In genomic region chr1:40691538-40692428, GRCh38 we compare ENCODE assay signal across 8 cellular contexts. TPM values are rescaled to one million over a fixed set of nuclear protein-coding genes. Genes with fewer than 3 reads are reported as not detected.
DNase-seq lines count a peak whose midpoint lies in the region; ATAC-seq, FAIRE-seq and TF ChIP-seq lines count a peak whose summit lies in the region.

TSS of gene NFYC (plus strand) at chr1:40691704. CDS start at chr1:40738844, 47,140 bp downstream.

- no peaks in the 10 kb centered on the region for H3K4me1 ChIP-seq in IMR-90 (ENCODE audit: control insufficient read depth, insufficient read depth, low read length)
- peaks cover 40% of the 10 kb centered on the region for H3K4me1 ChIP-seq in mononuclear cell (ENCODE audit: insufficient read depth, low read length)

- peaks cover 2% of the 10 kb centered on the region; the same call in 1 of the 2 replicates for H3K9me1 ChIP-seq in IMR-90 (ENCODE audit: insufficient read depth, low read length)

- TF ChIP-seq CTCF in D721Med (IDR thresholded peaks at IDR 0.05; ENCODE audit: insufficient read depth, missing control alignments), result no peak
- peak; percentile 1; the same call in 1 of the 2 replicates for TF ChIP-seq CTCF in IMR-90 (conservative IDR thresholded peaks at IDR 0.05; ENCODE audit: low read depth, low read length)

- H2AK5ac ChIP-seq in IMR-90 (ENCODE audit: low read depth, low read length), result peak within 1 kb of the TSS; percentile 97

- peak within 1 kb of the TSS; percentile 35 for H2BK120ac ChIP-seq in IMR-90 (ENCODE audit: low read depth, low read length)

- POLR2A ChIA-PET in IMR-90 (lab: Charles Lee; ENCODE audit: unreplicated experiment), result interaction anchor here (1.0 kb wide), 1 partner anchor 18 kb away, joined by 3 read pairs; no protein-coding TSS in a partner anchor

- DNase-seq in D721Med (ENCODE audit: insufficient read length, low spot score), result peak; percentile 75
- DNase-seq in IMR-90, result peak; percentile 97
- peak; percentile 99 for DNase-seq in OCI-M1 (lab: John Stamatoyannopoulos, UW)
- peak; percentile 94 for DNase-seq in activated T-cell treated with anti-CD3 and anti-CD28 coated beads for 24 hours (ENCODE audit: low read depth)
- peak; percentile 91 for DNase-seq in epidermal melanocyte (ENCODE audit: insufficient read length, low spot score)
- DNase-seq in stimulated activated CD8-positive, alpha-beta memory T cell treated with anti-CD3 and anti-CD28 coated beads, Interleukin-4, amount 100 ng/mL, for 1 hour (ENCODE audit: low read depth in 2 of 2, low spot score in 1 of 2), result peak; percentile 74 to 90

- peak within 1 kb of the TSS; percentile 99 for H2AFZ ChIP-seq in IMR-90 (replicated peaks; ENCODE audit: low read length, poor library complexity)

- peak within 1 kb of the TSS; percentile 93 to 95 for H4K8ac ChIP-seq in IMR-90 (ENCODE audit: low read depth in 2 of 2, low read length in 2 of 2)

- peak within 1 kb of the TSS; percentile 83 for H4K5ac ChIP-seq in IMR-90 (ENCODE audit: low read depth, low read length)

- peak; percentile 92 for TF ChIP-seq POLR2A in IMR-90 (IDR thresholded peaks at IDR 0.05; ENCODE audit: low read depth, low read length)

- CTCF ChIA-PET in IMR-90 (lab: Yijun Ruan, JAX), result no interaction called here

- no TSS peak for BruUV-seq in IMR-90 (replicated peaks; lab: Mats Ljungman, UMichigan)

- no peaks in the 10 kb centered on the region for H3K36me3 ChIP-seq in IMR-90 (ENCODE audit: control insufficient read depth, insufficient read depth, low read length)

- in situ Hi-C loops in IMR-90 (cut with MboI; ENCODE audit: low sequenced_read_pairs), result no loop called here

- intact Hi-C loops in IMR-90 (cut with micrococcal nuclease), result no loop called here

- H3K4ac ChIP-seq in IMR-90 (ENCODE audit: low read depth, low read length), result peak within 1 kb of the TSS; percentile 90

- H3K18ac ChIP-seq in IMR-90 (ENCODE audit: low read depth, low read length), result peak within 1 kb of the TSS; percentile 70

- no peak for FAIRE-seq in D721Med (lab: Jason Lieb, UNC)

- no peak within 1 kb of the TSS for H2BK20ac ChIP-seq in IMR-90 (ENCODE audit: low read depth, low read length)

- no peak for TF ChIP-seq RAD21 in IMR-90 (IDR thresholded peaks at IDR 0.05; ENCODE audit: low read length)

- peak within 1 kb of the TSS; percentile 22; the same call in 1 of the 3 replicates for H2BK15ac ChIP-seq in IMR-90 (ENCODE audit: low read depth, low read length)

- 0% methylated on average over 9 of the region's 84 CpGs; no CpG with 5 or more reads in 1 of the 2 experiments for WGBS in IMR-90 (ENCODE audit: extremely low coverage in 2 of 2, insufficient read length in 1 of 2), 2 experiments

- peak within 1 kb of the TSS; percentile 87 for H2BK5ac ChIP-seq in IMR-90 (ENCODE audit: low read depth, low read length, poor library complexity, severe bottlenecking)

- H3K14ac ChIP-seq in IMR-90 (replicated peaks; ENCODE audit: low read depth, low read length), result peak within 1 kb of the TSS; percentile 90

- H3K23ac ChIP-seq in IMR-90 (ENCODE audit: low read depth, low read length), result peak within 1 kb of the TSS; percentile 91

- H3K4me2 ChIP-seq in IMR-90 (ENCODE audit: low read depth, low read length), result peak within 1 kb of the TSS; percentile 81

- peak; percentile 64 for ATAC-seq in GM21526 (IDR thresholded peaks at IDR 0.05; ENCODE audit: low FRiP score, unreplicated experiment)
- ATAC-seq in IMR-90 (ENCODE audit: low read depth), result peak; percentile 92

- peaks cover 3% of the 10 kb centered on the region; the same call in 1 of the 2 replicates for H4K20me1 ChIP-seq in IMR-90 (ENCODE audit: insufficient read depth, low read length)

- H3K56ac ChIP-seq in IMR-90 (ENCODE audit: extremely low read depth, insufficient read depth, low read length), result peak within 1 kb of the TSS; percentile 91

- dilution Hi-C loops in IMR-90 (cut with HindIII; ENCODE audit: low sequenced_read_pairs, unreplicated experiment), result no loop called here

- H3K27me3 ChIP-seq in IMR-90 (ENCODE audit: control insufficient read depth, insufficient read depth, low read length), result no peaks in the 10 kb centered on the region
- no peaks in the 10 kb centered on the region for H3K27me3 ChIP-seq in mononuclear cell (ENCODE audit: insufficient read depth, low read length)

- H4K91ac ChIP-seq in IMR-90 (ENCODE audit: insufficient read depth, low read depth, low read length), result peak within 1 kb of the TSS; percentile 91

- H3K4me3 ChIP-seq in IMR-90 (ENCODE audit: insufficient read depth, low read depth, low read length) (peak within 1 kb of the TSS; percentile 70), mononuclear cell (ENCODE audit: low read length) (peak within 1 kb of the TSS; percentile 83)

- H3K9ac ChIP-seq in IMR-90 (ENCODE audit: low read depth, low read length), result peak within 1 kb of the TSS; percentile 85

- peak within 1 kb of the TSS; percentile 92 for H3K27ac ChIP-seq in IMR-90 (ENCODE audit: insufficient read depth, low read length)

- peaks cover 40 to 56% of the 10 kb centered on the region in 2 experiments for H3K79me1 ChIP-seq in IMR-90 (ENCODE audit: low read depth in 1 of 2, low read length in 2 of 2)

- H3K9me3 ChIP-seq in IMR-90 (ENCODE audit: control insufficient read depth, insufficient read depth, low read length) (no peaks in the 10 kb centered on the region), mononuclear cell (ENCODE audit: low read depth, low read length) (no peaks in the 10 kb centered on the region)

- H2AK9ac ChIP-seq in IMR-90 (replicated peaks; ENCODE audit: low read depth, low read length, poor library complexity), result peak within 1 kb of the TSS; percentile 98

TF ChIP-seq in IMR-90, 13 proteins besides CTCF, POLR2A, EP300 and RAD21:
- TF ChIP-seq CHD1 (IDR thresholded peaks at IDR 0.05; ENCODE audit: low read depth, low read length) (no peak), NFE2L2 (IDR thresholded peaks at IDR 0.05; ENCODE audit: low read depth, low read length) (no peak), CEBPB (IDR thresholded peaks at IDR 0.05; ENCODE audit: low read depth, low read length) (no peak), RCOR1 (IDR thresholded peaks at IDR 0.05; ENCODE audit: insufficient replicate concordance, low read length) (no peak), RFX5 (IDR thresholded peaks at IDR 0.05; ENCODE audit: low read depth, low read length) (no peak), FOS (IDR thresholded peaks at IDR 0.05; ENCODE audit: low read depth, low read length) (no peak; the same call in 1 of the 2 replicates), MAFK (IDR thresholded peaks at IDR 0.05; ENCODE audit: low read depth, low read length) (no peak), ELK1 (IDR thresholded peaks at IDR 0.05; ENCODE audit: borderline replicate concordance, low read depth, low read length) (no peak), BHLHE40 (IDR thresholded peaks at IDR 0.05; ENCODE audit: low read depth, low read length) (peak; percentile 57; the same call in 1 of the 2 replicates), MXI1 (IDR thresholded peaks at IDR 0.05; ENCODE audit: borderline replicate concordance, low read depth, low read length) (no peak; the same call in 1 of the 2 replicates), USF2 (IDR thresholded peaks at IDR 0.05; ENCODE audit: low read depth, low read length) (peak; percentile 19; the same call in 1 of the 2 replicates), MAZ (IDR thresholded peaks at IDR 0.05; ENCODE audit: borderline replicate concordance, low read depth, low read length) (peak; percentile 72), SMC3 (IDR thresholded peaks at IDR 0.05; ENCODE audit: low read depth, low read length) (no peak)

RNA-seq across cellular contexts. Expression of gene NFYC, which starts in this region (rescaled TPM):
- 43.3 and 45.2 TPM in 2 replicates for total RNA-seq in IMR-90 (2012; rRNA removed)
- polyA plus RNA-seq in IMR-90 (2012; rRNA removed), result 62.2 and 74.6 TPM in 2 replicates
- polyA plus RNA-seq in IMR-90 (2012; cell fraction: cytosol; rRNA removed), result 20.1 and 65.4 TPM in 2 replicates
- polyA plus RNA-seq in IMR-90 (2012; cell fraction: nucleus; rRNA removed; ENCODE audit: low replicate concordance), result 92.4 and 108 TPM in 2 replicates
- 19.4 TPM for total RNA-seq in mononuclear cell

Comparison
In these comparisons a context has a peak if more than half of its experiments do, and no peak if none do; other contexts are left out.
1. Peak in every context shown above with its lines: DNase-seq, ATAC-seq, H3K4me3 ChIP-seq and H3K27ac ChIP-seq.